10 cellular contexts compared by ENCODE assay signal in genomic region chr11:123429336-123429735, GRCh38. TPM values are rescaled to one million over a fixed set of nuclear protein-coding genes. Genes with fewer than 3 reads are reported as not detected.
DNase-seq lines count a peak whose midpoint lies in the region; ATAC-seq and TF ChIP-seq lines count a peak whose summit lies in the region.
"Had no signal": no experiment of that assay in that cellular context is flagged by ENCODE, and none has a peak within 500 bp of the region (broad histone marks: within the 10 kb centered on the region; RNA-seq: fewer than 3 reads in every experiment).

No MANE protein-coding gene starts in this region.

- H3K36me3 ChIP-seq in BLaER1 treated with 17β-estradiol and CSF1 and Interleukin-3, amounts not matched to agents 10 nM and 100 nM = no peaks in the 10 kb centered on the region
- H3K36me3 ChIP-seq in HUES6 (ENCODE audit: control insufficient read depth, insufficient read depth, low read length) (no peaks in the 10 kb centered on the region), Caco-2 (ENCODE audit: control insufficient read depth, insufficient read depth, low read length) (no peaks in the 10 kb centered on the region)
- H3K36me3 ChIP-seq in naive thymus-derived CD4-positive, alpha-beta T cell (ENCODE audit: control insufficient read depth in 2 of 3, insufficient read depth in 3 of 3, low read length in 3 of 3) = no peaks in the 10 kb centered on the region
- H3K36me3 ChIP-seq: breast epithelium had no signal

- H4K20me1 ChIP-seq in BLaER1 treated with 17β-estradiol and CSF1 and Interleukin-3, amounts not matched to agents 10 nM and 100 nM = no peaks in the 10 kb centered on the region

- CTCF ChIA-PET in naive thymus-derived CD4-positive, alpha-beta T cell (lab: Charles Lee) = interaction anchor here (0.8 to 4.0 kb wide), 2 partner anchors 16 to 22 kb away, joined by 3 to 19 read pairs; no protein-coding TSS in a partner anchor
- CTCF ChIA-PET in Caco-2 (lab: Charles Lee) = interaction anchor here (2.2 kb wide), 1 partner anchor 22 kb away, joined by 6 read pairs; no protein-coding TSS in a partner anchor

- peak overlapping the region; percentile 70 to 97 (median 88) for H3K4me2 ChIP-seq in BLaER1 treated with 17β-estradiol and CSF1 and Interleukin-3, amounts not matched to agents 10 nM and 100 nM

- no peak for DNase-seq in naive thymus-derived CD4-positive, alpha-beta T cell
- DNase-seq in NCI-H526 treated with DMSO at 0.1 percent for 48 hours (lab: John Stamatoyannopoulos, UW) (no peak), NCI-H774 (lab: John Stamatoyannopoulos, UW) (no peak), Caco-2 (no peak), NOMO-1 treated with DMSO at 0.1 percent for 48 hours (lab: John Stamatoyannopoulos, UW; ENCODE audit: unreplicated experiment) (no peak)
- DNase-seq: SW 1271 had no signal

- peaks cover 0 to 36% (median 0%) of the 10 kb centered on the region in 5 donors for H3K36me3 Mint-ChIP-seq in naive thymus-derived CD4-positive, alpha-beta T cell
- no peaks in the 10 kb centered on the region for H3K36me3 Mint-ChIP-seq in Caco-2 (ENCODE audit: insufficient read depth, unreplicated experiment)

- peaks cover 20 to 62% (median 37%) of the 10 kb centered on the region in 10 experiments for H3K4me1 ChIP-seq in BLaER1 treated with 17β-estradiol and CSF1 and Interleukin-3, amounts not matched to agents 10 nM and 100 nM
- peaks cover 18% of the 10 kb centered on the region for H3K4me1 ChIP-seq in HUES6 (ENCODE audit: control insufficient read depth, insufficient read depth, low read length)
- peaks cover 0 to 12% of the 10 kb centered on the region in 2 donors for H3K4me1 ChIP-seq in naive thymus-derived CD4-positive, alpha-beta T cell (ENCODE audit: control insufficient read depth in 2 of 2, insufficient read depth in 2 of 2, low read length in 2 of 2)
- peaks cover 7% of the 10 kb centered on the region for H3K4me1 ChIP-seq in Caco-2
- H3K4me1 ChIP-seq: breast epithelium had no signal

- peak overlapping the region; percentile 69 to 87 (median 81); a peak in 15 of 20 replicates for H3K4me3 ChIP-seq in BLaER1 treated with 17β-estradiol and CSF1 and Interleukin-3, amounts not matched to agents 10 nM and 100 nM
- H3K4me3 ChIP-seq in HUES6 (ENCODE audit: low read depth, low read length) (peak overlapping the region; percentile 83), Caco-2 (ENCODE audit: low read depth, low read length) (no peak overlapping the region)
- H3K4me3 ChIP-seq in naive thymus-derived CD4-positive, alpha-beta T cell (ENCODE audit: low read length) = peak overlapping the region; percentile 53

- BruUV-seq in Caco-2 (replicated peaks; lab: Mats Ljungman, UMichigan) = no TSS peak

- ATAC-seq in naive thymus-derived CD4-positive, alpha-beta T cell = no peak

- POLR2A ChIA-PET in naive thymus-derived CD4-positive, alpha-beta T cell (lab: Charles Lee) = interaction anchor here (0.6 kb wide), 1 partner anchor 12 kb away, joined by 3 read pairs; no protein-coding TSS in a partner anchor
- POLR2A ChIA-PET in Caco-2 (lab: Charles Lee) = no interaction called here

- H3K27ac ChIP-seq in BLaER1 treated with 17β-estradiol and CSF1 and Interleukin-3, amounts not matched to agents 10 nM and 100 nM = peak overlapping the region in 9 of 11 experiments; percentile 8 to 87 (median 57); a peak in 12 of 22 replicates
- H3K27ac ChIP-seq in HUES6 (ENCODE audit: low read depth, low read length) = no peak overlapping the region
- peak overlapping the region; percentile 44 for H3K27ac ChIP-seq in angular gyrus (ENCODE audit: low read depth, low read length)
- no peak overlapping the region for H3K27ac ChIP-seq in naive thymus-derived CD4-positive, alpha-beta T cell (ENCODE audit: low read depth, low read length)

- no peak for TF ChIP-seq CTCF in Caco-2 (IDR thresholded peaks at IDR 0.05; ENCODE audit: insufficient read depth in 1 of 2, low read depth in 1 of 2, low read length in 1 of 2, severe bottlenecking in 1 of 2, unreplicated experiment in 1 of 2)

- peak overlapping the region; percentile 85 to 99 (median 88) for H3K4me3 Mint-ChIP-seq in naive thymus-derived CD4-positive, alpha-beta T cell
- H3K4me3 Mint-ChIP-seq in Caco-2 (ENCODE audit: unreplicated experiment) = no peak overlapping the region

- no peaks in the 10 kb centered on the region for H3K9me3 ChIP-seq in BLaER1 treated with 17β-estradiol and CSF1 and Interleukin-3, amounts not matched to agents 10 nM and 100 nM (replicated peaks in 1 of 11)
- no peaks in the 10 kb centered on the region for H3K9me3 ChIP-seq in HUES6 (ENCODE audit: control insufficient read depth, insufficient read depth, low read depth, low read length)
- H3K9me3 ChIP-seq in naive thymus-derived CD4-positive, alpha-beta T cell (ENCODE audit: control insufficient read depth in 2 of 3, low read length in 3 of 3) = no peaks in the 10 kb centered on the region
- no peaks in the 10 kb centered on the region for H3K9me3 ChIP-seq in Caco-2
- H3K9me3 ChIP-seq: breast epithelium had no signal

- peaks cover 15 to 58% (median 25%) of the 10 kb centered on the region in 7 donors for H3K4me1 Mint-ChIP-seq in naive thymus-derived CD4-positive, alpha-beta T cell
- no peaks in the 10 kb centered on the region for H3K4me1 Mint-ChIP-seq in Caco-2 (ENCODE audit: low read depth, unreplicated experiment)

- H3K9ac ChIP-seq in BLaER1 treated with 17β-estradiol and CSF1 and Interleukin-3, amounts not matched to agents 10 nM and 100 nM = peak overlapping the region in 10 of 11 experiments; percentile 78 to 88 (median 82); a peak in 15 of 22 replicates
- H3K9ac ChIP-seq in HUES6 (ENCODE audit: low read length) = no peak overlapping the region

- H3K27me3 ChIP-seq in BLaER1 treated with 17β-estradiol and CSF1 and Interleukin-3, amounts not matched to agents 10 nM and 100 nM = no peaks in the 10 kb centered on the region
- H3K27me3 ChIP-seq in HUES6 (ENCODE audit: control insufficient read depth, insufficient read depth, low read length) = peaks cover 58% of the 10 kb centered on the region
- H3K27me3 ChIP-seq in naive thymus-derived CD4-positive, alpha-beta T cell (ENCODE audit: control insufficient read depth in 2 of 2, insufficient read depth in 2 of 2, low read length in 2 of 2) = no peaks in the 10 kb centered on the region
- no peaks in the 10 kb centered on the region for H3K27me3 ChIP-seq in Caco-2 (replicated peaks; ENCODE audit: control insufficient read depth, insufficient read depth, low read length)
- H3K27me3 ChIP-seq: breast epithelium had no signal

- H3K27me3 Mint-ChIP-seq in naive thymus-derived CD4-positive, alpha-beta T cell = peaks cover 0 to 4% (median 0%) of the 10 kb centered on the region in 5 donors
- peaks cover 33% of the 10 kb centered on the region for H3K27me3 Mint-ChIP-seq in Caco-2 (ENCODE audit: insufficient read depth, unreplicated experiment)

- peaks cover 0 to 2% (median 0%) of the 10 kb centered on the region in 11 donors for H3K9me3 Mint-ChIP-seq in naive thymus-derived CD4-positive, alpha-beta T cell
- no peaks in the 10 kb centered on the region for H3K9me3 Mint-ChIP-seq in Caco-2 (ENCODE audit: unreplicated experiment)

- H3K27ac Mint-ChIP-seq in naive thymus-derived CD4-positive, alpha-beta T cell = peak overlapping the region in 8 of 9 donors; percentile 53 to 94 (median 80)
- no peak overlapping the region for H3K27ac Mint-ChIP-seq in Caco-2 (ENCODE audit: unreplicated experiment)

- intact Hi-C loops in naive thymus-derived CD4-positive, alpha-beta T cell (cut with micrococcal nuclease) = no loop called here
- intact Hi-C loops in Caco-2 (cut with micrococcal nuclease; ENCODE audit: unreplicated experiment) = no loop called here

RNA-seq across cellular contexts. Expression of gene GRAMD1B, which starts 0.7 kb away (rescaled TPM):
- 10 to 100 TPM in 4 of 5 experiments, 1 to 10 TPM in 1; 9.7 to 88.9 (median 14.0) TPM for total RNA-seq in naive thymus-derived CD4-positive, alpha-beta T cell
- polyA plus RNA-seq in naive thymus-derived CD4-positive, alpha-beta T cell = 1 to 10 TPM; 1.7 to 2.3 TPM
- total RNA-seq in Caco-2 (2022) = 1.2 and 1.5 TPM in 2 replicates

Comparison
In these comparisons a context has a peak if more than half of its experiments do, and no peak if none do; other contexts are left out.
1. H3K27ac ChIP-seq: peak in BLaER1 treated with 17β-estradiol and CSF1 and Interleukin-3, amounts not matched to agents 10 nM and 100 nM (9 of 11) and angular gyrus (single experiment); none in HUES6 (single experiment) and naive thymus-derived CD4-positive, alpha-beta T cell (single experiment).